22 cellular contexts compared by ENCODE assay signal in genomic region chr12:33817713-33818112, GRCh38.
DNase-seq lines count a peak whose midpoint lies in the region; ATAC-seq, FAIRE-seq and TF ChIP-seq lines count a peak whose summit lies in the region.
"Had no signal": no experiment of that assay in that cellular context is flagged by ENCODE, and none has a peak within 500 bp of the region (broad histone marks: within the 10 kb centered on the region; RNA-seq: fewer than 3 reads in every experiment).

No MANE protein-coding gene starts in this region.

- H3K36me3 ChIP-seq in kidney (ENCODE audit: control insufficient read depth in 1 of 2, insufficient read depth in 2 of 2, low read length in 2 of 2) (no peaks in the 10 kb centered on the region), upper lobe of left lung (no peaks in the 10 kb centered on the region), brain microvascular endothelial cell (replicated peaks) (no peaks in the 10 kb centered on the region)

- in situ Hi-C loops in brain microvascular endothelial cell (cut with HindIII; ENCODE audit: low pct_ligation_motif_present, low sequenced_read_pairs), result no loop called here

- peak overlapping the region in 1 of 2 donors; percentile 2 for H3K27ac Mint-ChIP-seq in stimulated activated naive CD8-positive, alpha-beta T cell treated with anti-CD3 and anti-CD28 coated beads, Interleukin-15, amount 100 ng/mL, for 72 hours
- H3K27ac Mint-ChIP-seq: CD4-positive, alpha-beta memory T cell had no signal

- no peaks in the 10 kb centered on the region for H3K4me1 Mint-ChIP-seq in stimulated activated naive CD8-positive, alpha-beta T cell treated with anti-CD3 and anti-CD28 coated beads, Interleukin-15, amount 100 ng/mL, for 72 hours
- H3K4me1 Mint-ChIP-seq: CD4-positive, alpha-beta memory T cell had no signal

- no peak overlapping the region for H3K4me3 Mint-ChIP-seq in stimulated activated naive CD8-positive, alpha-beta T cell treated with anti-CD3 and anti-CD28 coated beads, Interleukin-15, amount 100 ng/mL, for 72 hours
- H3K4me3 Mint-ChIP-seq: CD4-positive, alpha-beta memory T cell had no signal

- H3K9me3 ChIP-seq in kidney (ENCODE audit: control insufficient read depth in 1 of 2, low read length in 2 of 2) (no peaks in the 10 kb centered on the region), upper lobe of left lung (no peaks in the 10 kb centered on the region)
- H3K9me3 ChIP-seq: A549 had no signal

- no peak for TF ChIP-seq EP300 in upper lobe of left lung (IDR thresholded peaks at IDR 0.05)

- H3K9ac ChIP-seq in kidney (ENCODE audit: low read length in 2 of 2), result no peak overlapping the region

- FAIRE-seq in kidney (lab: Jason Lieb, UNC), result no peak
- FAIRE-seq: A549, GM12891, GM18507 had no signal

- 71 to 100% methylated on average over 1 of the region's 1 CpG for WGBS in upper lobe of left lung, 2 donors

- H3K4me1 ChIP-seq in kidney (ENCODE audit: control insufficient read depth in 1 of 2, insufficient read depth in 1 of 2, low read depth in 1 of 2, low read length in 2 of 2) (no peaks in the 10 kb centered on the region), upper lobe of left lung (no peaks in the 10 kb centered on the region)
- H3K4me1 ChIP-seq: A549 had no signal

- ATAC-seq in stimulated activated naive CD8-positive, alpha-beta T cell treated with anti-CD3 and anti-CD28 coated beads, Interleukin-15, amount 100 ng/mL, for 72 hours, result peak; percentile 23
- ATAC-seq in stimulated activated naive CD8-positive, alpha-beta T cell treated with anti-CD3 and anti-CD28 coated beads, Interleukin-15, Interleukin-2, amounts not matched to agents 100 U/mL and 50 U/mL, for 24 hours, result no peak
- ATAC-seq in upper lobe of left lung (ENCODE audit: low FRiP score in 2 of 2) (peak; percentile 11 to 23), GM21526 (IDR thresholded peaks at IDR 0.05; ENCODE audit: low FRiP score, unreplicated experiment) (no peak)
- ATAC-seq: A549, HCT116 had no signal

- TF ChIP-seq CTCF in kidney (IDR thresholded peaks at IDR 0.05; ENCODE audit: borderline replicate concordance, extremely low read depth, insufficient read depth) (no peak), upper lobe of left lung (IDR thresholded peaks at IDR 0.05) (no peak), brain microvascular endothelial cell (IDR thresholded peaks at IDR 0.05; ENCODE audit: low read depth, low read length, missing control alignments) (no peak)

- H3K27me3 Mint-ChIP-seq in stimulated activated naive CD8-positive, alpha-beta T cell treated with anti-CD3 and anti-CD28 coated beads, Interleukin-15, amount 100 ng/mL, for 72 hours, result no peaks in the 10 kb centered on the region
- H3K27me3 Mint-ChIP-seq: CD4-positive, alpha-beta memory T cell had no signal

- peaks cover 21 to 37% of the 10 kb centered on the region in 2 donors for H3K9me3 Mint-ChIP-seq in stimulated activated naive CD8-positive, alpha-beta T cell treated with anti-CD3 and anti-CD28 coated beads, Interleukin-15, amount 100 ng/mL, for 72 hours

- no peak for TF ChIP-seq POLR2A in upper lobe of left lung (IDR thresholded peaks at IDR 0.05)

- H3K27ac ChIP-seq in kidney (ENCODE audit: low read depth in 2 of 2, low read length in 2 of 2) (no peak overlapping the region), upper lobe of left lung (no peak overlapping the region), brain microvascular endothelial cell (no peak overlapping the region)
- H3K27ac ChIP-seq: A549 had no signal

- DNase-seq in stimulated activated naive CD8-positive, alpha-beta T cell treated with anti-CD3 and anti-CD28 coated beads, Interleukin-15, amount 100 ng/mL, for 72 hours, result no peak
- DNase-seq in stimulated activated naive CD8-positive, alpha-beta T cell treated with anti-CD3 and anti-CD28 coated beads, Interleukin-15, Interleukin-2, amounts not matched to agents 100 U/mL and 50 U/mL, for 24 hours, result no peak
- DNase-seq in kidney (peak; percentile 28), upper lobe of left lung (no peak), brain microvascular endothelial cell (no peak), occipital lobe (lab: John Stamatoyannopoulos, UW) (no peak)
- DNase-seq: 8988T; ACHN; C1 segment of cervical spinal cord; Calu3; CD4-positive, alpha-beta memory T cell; COR-L47; DMS53; DMS79 treated with DMSO at 0.1 percent for 48 hours; GF-D8; GOT3; H7 had no signal

- H3K4me3 ChIP-seq in kidney (ENCODE audit: low read length in 2 of 2) (no peak overlapping the region), upper lobe of left lung (no peak overlapping the region), brain microvascular endothelial cell (ENCODE audit: low read depth, low read length) (no peak overlapping the region)
- H3K4me3 ChIP-seq: A549 had no signal

- H3K27me3 ChIP-seq in upper lobe of left lung (no peaks in the 10 kb centered on the region), brain microvascular endothelial cell (replicated peaks) (no peaks in the 10 kb centered on the region)

- intact Hi-C loops in kidney (cut with DNase I), result no loop called here

Comparison
In these comparisons a context has a peak if more than half of its experiments do, and no peak if none do; other contexts are left out.
1. ATAC-seq: peak in stimulated activated naive CD8-positive, alpha-beta T cell treated with anti-CD3 and anti-CD28 coated beads, Interleukin-15, amount 100 ng/mL, for 72 hours (single experiment) and upper lobe of left lung (2 of 2); none in stimulated activated naive CD8-positive, alpha-beta T cell treated with anti-CD3 and anti-CD28 coated beads, Interleukin-15, Interleukin-2, amounts not matched to agents 100 U/mL and 50 U/mL, for 24 hours (single experiment) and GM21526 (single experiment).